Comparison of ENCODE assay signal across 1 cellular context in the genomic region with DNA sequence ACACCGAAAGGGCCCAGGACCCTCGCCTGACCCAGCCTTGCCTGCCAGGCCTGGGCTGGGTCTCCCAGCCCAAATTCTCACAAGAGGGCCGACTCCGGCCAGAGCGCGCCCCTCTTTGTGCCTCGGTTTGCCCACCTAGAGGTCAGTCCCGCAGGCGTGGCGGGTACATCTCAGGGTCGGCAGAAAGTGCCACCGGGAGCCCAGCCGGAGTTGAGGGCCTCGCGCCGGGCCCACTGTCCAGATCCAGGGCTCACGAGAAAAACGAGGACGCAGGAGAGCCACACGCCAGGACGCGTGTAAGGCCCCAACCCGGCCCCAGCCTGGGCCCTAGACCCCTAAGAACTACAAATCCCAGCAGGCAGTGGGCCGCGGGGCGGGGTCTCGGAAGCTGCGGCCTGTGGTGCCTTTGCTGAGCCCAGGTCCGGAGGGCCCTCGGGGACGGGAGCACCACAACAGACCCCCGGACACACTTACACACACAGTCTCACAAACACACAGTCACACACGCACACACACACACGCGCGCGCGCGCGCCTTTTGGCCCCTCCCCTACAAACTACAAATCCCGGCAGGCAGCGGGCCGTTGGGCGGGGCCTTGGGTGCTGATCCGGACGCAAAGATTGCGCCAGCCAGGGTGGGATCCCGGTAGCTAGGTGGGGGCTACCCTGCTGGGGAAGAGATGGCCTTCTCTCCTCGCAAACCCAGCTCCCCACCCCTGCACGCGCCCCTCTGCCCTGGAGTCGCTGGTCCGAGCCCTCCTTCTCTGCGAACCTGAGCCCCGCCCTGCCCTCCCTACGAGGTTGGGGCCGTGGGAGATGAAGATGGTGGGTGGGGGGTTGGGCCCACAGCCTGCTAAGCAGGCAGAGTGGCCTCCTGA.
TF ChIP-seq lines count a peak whose summit lies in the region.

A gene (plus strand): TSS at position 583 of the 877 bp plus-strand sequence. CDS start 10,752 bp downstream, outside the sequence.

TF ChIP-seq in HepG2, 621 proteins besides CTCF, POLR2A, EP300 and RAD21 (continued from another document and continues in another):
- TF ChIP-seq, protein P1, sequence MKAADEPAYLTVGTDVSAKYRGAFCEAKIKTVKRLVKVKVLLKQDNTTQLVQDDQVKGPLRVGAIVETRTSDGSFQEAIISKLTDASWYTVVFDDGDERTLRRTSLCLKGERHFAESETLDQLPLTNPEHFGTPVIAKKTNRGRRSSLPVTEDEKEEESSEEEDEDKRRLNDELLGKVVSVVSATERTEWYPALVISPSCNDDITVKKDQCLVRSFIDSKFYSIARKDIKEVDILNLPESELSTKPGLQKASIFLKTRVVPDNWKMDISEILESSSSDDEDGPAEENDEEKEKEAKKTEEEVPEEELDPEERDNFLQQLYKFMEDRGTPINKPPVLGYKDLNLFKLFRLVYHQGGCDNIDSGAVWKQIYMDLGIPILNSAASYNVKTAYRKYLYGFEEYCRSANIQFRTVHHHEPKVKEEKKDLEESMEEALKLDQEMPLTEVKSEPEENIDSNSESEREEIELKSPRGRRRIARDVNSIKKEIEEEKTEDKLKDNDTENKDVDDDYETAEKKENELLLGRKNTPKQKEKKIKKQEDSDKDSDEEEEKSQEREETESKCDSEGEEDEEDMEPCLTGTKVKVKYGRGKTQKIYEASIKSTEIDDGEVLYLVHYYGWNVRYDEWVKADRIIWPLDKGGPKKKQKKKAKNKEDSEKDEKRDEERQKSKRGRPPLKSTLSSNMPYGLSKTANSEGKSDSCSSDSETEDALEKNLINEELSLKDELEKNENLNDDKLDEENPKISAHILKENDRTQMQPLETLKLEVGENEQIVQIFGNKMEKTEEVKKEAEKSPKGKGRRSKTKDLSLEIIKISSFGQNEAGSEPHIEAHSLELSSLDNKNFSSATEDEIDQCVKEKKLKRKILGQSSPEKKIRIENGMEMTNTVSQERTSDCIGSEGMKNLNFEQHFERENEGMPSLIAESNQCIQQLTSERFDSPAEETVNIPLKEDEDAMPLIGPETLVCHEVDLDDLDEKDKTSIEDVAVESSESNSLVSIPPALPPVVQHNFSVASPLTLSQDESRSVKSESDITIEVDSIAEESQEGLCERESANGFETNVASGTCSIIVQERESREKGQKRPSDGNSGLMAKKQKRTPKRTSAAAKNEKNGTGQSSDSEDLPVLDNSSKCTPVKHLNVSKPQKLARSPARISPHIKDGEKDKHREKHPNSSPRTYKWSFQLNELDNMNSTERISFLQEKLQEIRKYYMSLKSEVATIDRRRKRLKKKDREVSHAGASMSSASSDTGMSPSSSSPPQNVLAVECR (CRISPR knock-in tag; IDR thresholded peaks at IDR 0.05; ENCODE audit: borderline replicate concordance), result peak; percentile 82
- no peak for TF ChIP-seq MBD4 (IDR thresholded peaks at IDR 0.05; ENCODE audit: borderline replicate concordance, low read length)
- TF ChIP-seq, protein P2, sequence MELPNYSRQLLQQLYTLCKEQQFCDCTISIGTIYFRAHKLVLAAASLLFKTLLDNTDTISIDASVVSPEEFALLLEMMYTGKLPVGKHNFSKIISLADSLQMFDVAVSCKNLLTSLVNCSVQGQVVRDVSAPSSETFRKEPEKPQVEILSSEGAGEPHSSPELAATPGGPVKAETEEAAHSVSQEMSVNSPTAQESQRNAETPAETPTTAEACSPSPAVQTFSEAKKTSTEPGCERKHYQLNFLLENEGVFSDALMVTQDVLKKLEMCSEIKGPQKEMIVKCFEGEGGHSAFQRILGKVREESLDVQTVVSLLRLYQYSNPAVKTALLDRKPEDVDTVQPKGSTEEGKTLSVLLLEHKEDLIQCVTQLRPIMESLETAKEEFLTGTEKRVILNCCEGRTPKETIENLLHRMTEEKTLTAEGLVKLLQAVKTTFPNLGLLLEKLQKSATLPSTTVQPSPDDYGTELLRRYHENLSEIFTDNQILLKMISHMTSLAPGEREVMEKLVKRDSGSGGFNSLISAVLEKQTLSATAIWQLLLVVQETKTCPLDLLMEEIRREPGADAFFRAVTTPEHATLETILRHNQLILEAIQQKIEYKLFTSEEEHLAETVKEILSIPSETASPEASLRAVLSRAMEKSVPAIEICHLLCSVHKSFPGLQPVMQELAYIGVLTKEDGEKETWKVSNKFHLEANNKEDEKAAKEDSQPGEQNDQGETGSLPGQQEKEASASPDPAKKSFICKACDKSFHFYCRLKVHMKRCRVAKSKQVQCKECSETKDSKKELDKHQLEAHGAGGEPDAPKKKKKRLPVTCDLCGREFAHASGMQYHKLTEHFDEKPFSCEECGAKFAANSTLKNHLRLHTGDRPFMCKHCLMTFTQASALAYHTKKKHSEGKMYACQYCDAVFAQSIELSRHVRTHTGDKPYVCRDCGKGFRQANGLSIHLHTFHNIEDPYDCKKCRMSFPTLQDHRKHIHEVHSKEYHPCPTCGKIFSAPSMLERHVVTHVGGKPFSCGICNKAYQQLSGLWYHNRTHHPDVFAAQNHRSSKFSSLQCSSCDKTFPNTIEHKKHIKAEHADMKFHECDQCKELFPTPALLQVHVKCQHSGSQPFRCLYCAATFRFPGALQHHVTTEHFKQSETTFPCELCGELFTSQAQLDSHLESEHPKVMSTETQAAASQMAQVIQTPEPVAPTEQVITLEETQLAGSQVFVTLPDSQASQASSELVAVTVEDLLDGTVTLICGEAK (IDR thresholded peaks at IDR 0.05), result no peak
- TF ChIP-seq, protein P2 (CRISPR knock-in tag; IDR thresholded peaks at IDR 0.05), result peak; percentile 88
- no peak for TF ChIP-seq ZNF3 (CRISPR knock-in tag; IDR thresholded peaks at IDR 0.05)
- peak; percentile 77; the same call in 1 of the 3 replicates for TF ChIP-seq MXI1 (IDR thresholded peaks at IDR 0.05; ENCODE audit: borderline replicate concordance, low read depth, low read length)
- TF ChIP-seq ZBTB8A (CRISPR knock-in tag; IDR thresholded peaks at IDR 0.05; ENCODE audit: borderline replicate concordance, low read depth), result peak; percentile 12; the same call in 1 of the 2 replicates
- TF ChIP-seq, protein P3, sequence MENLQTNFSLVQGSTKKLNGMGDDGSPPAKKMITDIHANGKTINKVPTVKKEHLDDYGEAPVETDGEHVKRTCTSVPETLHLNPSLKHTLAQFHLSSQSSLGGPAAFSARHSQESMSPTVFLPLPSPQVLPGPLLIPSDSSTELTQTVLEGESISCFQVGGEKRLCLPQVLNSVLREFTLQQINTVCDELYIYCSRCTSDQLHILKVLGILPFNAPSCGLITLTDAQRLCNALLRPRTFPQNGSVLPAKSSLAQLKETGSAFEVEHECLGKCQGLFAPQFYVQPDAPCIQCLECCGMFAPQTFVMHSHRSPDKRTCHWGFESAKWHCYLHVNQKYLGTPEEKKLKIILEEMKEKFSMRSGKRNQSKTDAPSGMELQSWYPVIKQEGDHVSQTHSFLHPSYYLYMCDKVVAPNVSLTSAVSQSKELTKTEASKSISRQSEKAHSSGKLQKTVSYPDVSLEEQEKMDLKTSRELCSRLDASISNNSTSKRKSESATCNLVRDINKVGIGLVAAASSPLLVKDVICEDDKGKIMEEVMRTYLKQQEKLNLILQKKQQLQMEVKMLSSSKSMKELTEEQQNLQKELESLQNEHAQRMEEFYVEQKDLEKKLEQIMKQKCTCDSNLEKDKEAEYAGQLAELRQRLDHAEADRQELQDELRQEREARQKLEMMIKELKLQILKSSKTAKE (CRISPR knock-in tag; IDR thresholded peaks at IDR 0.05; ENCODE audit: borderline replicate concordance), result no peak
- no peak for TF ChIP-seq ZFP41 (CRISPR knock-in tag; IDR thresholded peaks at IDR 0.05; ENCODE audit: borderline replicate concordance)
- 0 out of 2 replicates have a peak, but pooled peaks have one; percentile 12 for TF ChIP-seq GATA4 (IDR thresholded peaks at IDR 0.05; ENCODE audit: borderline replicate concordance, low read depth)
- TF ChIP-seq ZNF543 (CRISPR knock-in tag; IDR thresholded peaks at IDR 0.05), result peak; percentile 24; the same call in 1 of the 2 replicates
- peak; percentile 69 for TF ChIP-seq RBM39 (IDR thresholded peaks at IDR 0.05; ENCODE audit: low read depth, low read length, poor library complexity, severe bottlenecking)
- TF ChIP-seq, protein P4, sequence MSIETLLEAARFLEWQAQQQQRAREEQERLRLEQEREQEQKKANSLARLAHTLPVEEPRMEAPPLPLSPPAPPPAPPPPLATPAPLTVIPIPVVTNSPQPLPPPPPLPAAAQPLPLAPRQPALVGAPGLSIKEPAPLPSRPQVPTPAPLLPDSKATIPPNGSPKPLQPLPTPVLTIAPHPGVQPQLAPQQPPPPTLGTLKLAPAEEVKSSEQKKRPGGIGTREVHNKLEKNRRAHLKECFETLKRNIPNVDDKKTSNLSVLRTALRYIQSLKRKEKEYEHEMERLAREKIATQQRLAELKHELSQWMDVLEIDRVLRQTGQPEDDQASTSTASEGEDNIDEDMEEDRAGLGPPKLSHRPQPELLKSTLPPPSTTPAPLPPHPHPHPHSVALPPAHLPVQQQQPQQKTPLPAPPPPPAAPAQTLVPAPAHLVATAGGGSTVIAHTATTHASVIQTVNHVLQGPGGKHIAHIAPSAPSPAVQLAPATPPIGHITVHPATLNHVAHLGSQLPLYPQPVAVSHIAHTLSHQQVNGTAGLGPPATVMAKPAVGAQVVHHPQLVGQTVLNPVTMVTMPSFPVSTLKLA (IDR thresholded peaks at IDR 0.05), result peak; percentile 58
- peak; percentile 61; the same call in 1 of the 2 replicates for TF ChIP-seq ZSCAN12 (CRISPR knock-in tag; IDR thresholded peaks at IDR 0.05)
- TF ChIP-seq SRF (IDR thresholded peaks at IDR 0.05; ENCODE audit: low read depth, low read length), result no peak
- TF ChIP-seq SRSF4 (IDR thresholded peaks at IDR 0.05; ENCODE audit: low read depth, low read length, poor library complexity, severe bottlenecking), result no peak
- TF ChIP-seq HOXA3 (CRISPR knock-in tag; IDR thresholded peaks at IDR 0.05), result peak; percentile 76; the same call in 1 of the 2 replicates
- TF ChIP-seq ZNF333 (CRISPR knock-in tag; IDR thresholded peaks at IDR 0.05; ENCODE audit: borderline replicate concordance), result 0 out of 2 replicates have a peak, but pooled peaks have one; percentile 27
- TF ChIP-seq MYNN (CRISPR knock-in tag; IDR thresholded peaks at IDR 0.05; ENCODE audit: low read depth), result no peak
- 0 out of 2 replicates have a peak, but pooled peaks have one; percentile 23 for TF ChIP-seq MEIS1 (CRISPR knock-in tag; IDR thresholded peaks at IDR 0.05; ENCODE audit: borderline replicate concordance)
- no peak; the same call in 1 of the 2 replicates for TF ChIP-seq SIX4 (CRISPR knock-in tag; IDR thresholded peaks at IDR 0.05)
- TF ChIP-seq ZFY (CRISPR knock-in tag; IDR thresholded peaks at IDR 0.05), result peak; percentile 100
- 0 out of 2 replicates have a peak, but pooled peaks have one; percentile 19 for TF ChIP-seq HNF4G (IDR thresholded peaks at IDR 0.05; ENCODE audit: borderline replicate concordance, low read depth, low read length)
- no peak; the same call in 1 of the 2 replicates for TF ChIP-seq HNF4G (CRISPR knock-in tag; IDR thresholded peaks at IDR 0.05; ENCODE audit: borderline replicate concordance, low read depth)
- TF ChIP-seq TBP (CRISPR knock-in tag; IDR thresholded peaks at IDR 0.05), result peak; percentile 82; the same call in 1 of the 2 replicates
- TF ChIP-seq, protein P5, sequence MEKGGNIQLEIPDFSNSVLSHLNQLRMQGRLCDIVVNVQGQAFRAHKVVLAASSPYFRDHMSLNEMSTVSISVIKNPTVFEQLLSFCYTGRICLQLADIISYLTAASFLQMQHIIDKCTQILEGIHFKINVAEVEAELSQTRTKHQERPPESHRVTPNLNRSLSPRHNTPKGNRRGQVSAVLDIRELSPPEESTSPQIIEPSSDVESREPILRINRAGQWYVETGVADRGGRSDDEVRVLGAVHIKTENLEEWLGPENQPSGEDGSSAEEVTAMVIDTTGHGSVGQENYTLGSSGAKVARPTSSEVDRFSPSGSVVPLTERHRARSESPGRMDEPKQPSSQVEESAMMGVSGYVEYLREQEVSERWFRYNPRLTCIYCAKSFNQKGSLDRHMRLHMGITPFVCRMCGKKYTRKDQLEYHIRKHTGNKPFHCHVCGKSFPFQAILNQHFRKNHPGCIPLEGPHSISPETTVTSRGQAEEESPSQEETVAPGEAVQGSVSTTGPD (CRISPR knock-in tag; IDR thresholded peaks at IDR 0.05), result no peak
- TF ChIP-seq MYC (CRISPR knock-in tag; IDR thresholded peaks at IDR 0.05; ENCODE audit: borderline replicate concordance), result peak; percentile 96
- TF ChIP-seq, protein P6, sequence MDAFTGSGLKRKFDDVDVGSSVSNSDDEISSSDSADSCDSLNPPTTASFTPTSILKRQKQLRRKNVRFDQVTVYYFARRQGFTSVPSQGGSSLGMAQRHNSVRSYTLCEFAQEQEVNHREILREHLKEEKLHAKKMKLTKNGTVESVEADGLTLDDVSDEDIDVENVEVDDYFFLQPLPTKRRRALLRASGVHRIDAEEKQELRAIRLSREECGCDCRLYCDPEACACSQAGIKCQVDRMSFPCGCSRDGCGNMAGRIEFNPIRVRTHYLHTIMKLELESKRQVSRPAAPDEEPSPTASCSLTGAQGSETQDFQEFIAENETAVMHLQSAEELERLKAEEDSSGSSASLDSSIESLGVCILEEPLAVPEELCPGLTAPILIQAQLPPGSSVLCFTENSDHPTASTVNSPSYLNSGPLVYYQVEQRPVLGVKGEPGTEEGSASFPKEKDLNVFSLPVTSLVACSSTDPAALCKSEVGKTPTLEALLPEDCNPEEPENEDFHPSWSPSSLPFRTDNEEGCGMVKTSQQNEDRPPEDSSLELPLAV (CRISPR knock-in tag; conservative IDR thresholded peaks at IDR 0.05; ENCODE audit: low read depth), result no peak
- peak; percentile 58 for TF ChIP-seq U2AF1 (optimal IDR thresholded peaks at IDR 0.05; ENCODE audit: low read depth, low read length)
- 0 out of 2 replicates have a peak, but pooled peaks have one; percentile 22 for TF ChIP-seq ZC3H13 (CRISPR knock-in tag; IDR thresholded peaks at IDR 0.05)
